31 cellular contexts compared by ENCODE assay signal in the genomic region with DNA sequence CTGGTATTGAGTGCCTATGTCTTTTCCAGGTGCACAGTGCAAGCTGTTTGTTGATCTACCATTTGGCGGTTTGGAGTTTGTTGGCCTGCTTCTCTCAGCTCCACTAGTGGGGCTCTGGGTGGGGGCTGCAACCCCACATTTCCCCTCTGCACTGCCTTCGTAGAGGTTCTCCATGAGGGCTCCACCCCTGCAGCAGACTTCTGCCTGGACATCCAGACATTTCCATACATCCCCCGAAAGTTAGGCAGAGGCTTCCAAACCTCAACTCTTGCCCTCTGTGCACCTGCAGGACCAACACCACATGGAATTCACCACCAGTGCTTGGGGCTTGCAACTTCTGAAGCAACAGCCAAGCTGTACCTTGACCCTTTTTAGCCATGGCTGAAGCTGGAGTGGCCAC.
"Had no signal": no experiment of that assay in that cellular context is flagged by ENCODE, and none has a peak within 500 bp of the region (broad histone marks: within the 10 kb centered on the region; RNA-seq: fewer than 3 reads in every experiment).

No MANE protein-coding gene starts in this region.

- H3K9me3 ChIP-seq: ascending aorta had no signal

- H3K27me3 ChIP-seq: ascending aorta, cardiac muscle cell had no signal

- DNase-seq: activated B cell treated with CpG ODN at 0.5 μM for 24 hours; activated CD4-positive, alpha-beta memory T cell treated with anti-CD3 and anti-CD28 coated beads for 36 hours; activated CD4-positive, alpha-beta T cell treated with anti-CD3 and anti-CD28 coated beads for 4 hours; activated CD4-positive, alpha-beta T cell treated with anti-CD3 and anti-CD28 coated beads, Interleukin-2, amount 10 ng/mL, durations not matched to agents 24 days and 14 days; activated CD4-positive, alpha-beta T cell treated with anti-CD3 and anti-CD28 coated beads, Interleukin-2, amount 50 U/mL, for 1 hour; activated CD4-positive, alpha-beta T cell treated with anti-CD3 and anti-CD28 coated beads, Interleukin-2, amount 50 U/mL, for 4 hours; activated CD4-positive, CD25-positive, alpha-beta regulatory T cell treated with anti-CD3 and anti-CD28 coated beads, Interleukin-2, amount 50 U/mL, for 72 hours; activated CD8-positive, alpha-beta memory T cell treated with anti-CD3 and anti-CD28 coated beads for 24 hours; activated CD8-positive, alpha-beta memory T cell treated with anti-CD3 and anti-CD28 coated beads, Interleukin-2, amount 10 ng/mL, durations not matched to agents 7 days and 5 days; activated CD8-positive, alpha-beta memory T cell treated with anti-CD3 and anti-CD28 coated beads, Interleukin-2, amount 50 U/mL, for 48 hours; activated CD8-positive, alpha-beta T cell treated with anti-CD3 and anti-CD28 coated beads, Interleukin-2, amount 10 ng/mL, durations not matched to agents 7 days and 5 days; activated effector memory CD4-positive, alpha-beta T cell treated with Interleukin-2 at 50 U/mL for 16 hours; activated gamma-delta T cell; activated naive CD4-positive, alpha-beta T cell treated with anti-CD3 and anti-CD28 coated beads, Interleukin-2, amount 10 ng/mL, durations not matched to agents 7 days and 5 days; activated naive CD4-positive, alpha-beta T cell treated with Interleukin-2 at 50 U/mL for 16 hours; activated naive CD8-positive, alpha-beta T cell treated with anti-CD3 and anti-CD28 coated beads, Interleukin-2, amount 10 ng/mL, durations not matched to agents 7 days and 5 days; activated naive CD8-positive, alpha-beta T cell treated with anti-CD3 and anti-CD28 coated beads, Interleukin-2, amount 50 U/mL, for 24 hours; activated T-cell treated with anti-CD3 and anti-CD28 coated beads, Interleukin-2, amount 50 U/mL, for 24 hours; activated T-cell treated with anti-CD3 and anti-CD28 coated beads, Interleukin-2, amount 50 U/mL, for 48 hours; amygdala; anterior cingulate cortex; caudate nucleus; cerebellar nuclear complex; T-helper 1 cell; T-helper 2 cell; T-helper 9 cell had no signal

- FAIRE-seq: bronchial epithelial cell, TTC549 had no signal

- H3K36me3 ChIP-seq: ascending aorta, cardiac muscle cell had no signal

- ATAC-seq: activated CD8-positive, alpha-beta memory T cell treated with anti-CD3 and anti-CD28 coated beads, Interleukin-2, amount 10 ng/mL, durations not matched to agents 7 days and 5 days; activated CD8-positive, alpha-beta T cell treated with anti-CD3 and anti-CD28 coated beads, Interleukin-2, amount 10 ng/mL, durations not matched to agents 7 days and 5 days; activated naive CD8-positive, alpha-beta T cell treated with anti-CD3 and anti-CD28 coated beads, Interleukin-2, amount 50 U/mL, for 24 hours had no signal

- H3K4me3 ChIP-seq: ascending aorta, cardiac muscle cell had no signal

- H3K4me1 ChIP-seq: ascending aorta had no signal

- H3K27ac ChIP-seq: ascending aorta, cardiac muscle cell, VCaP had no signal
